11 cellular contexts compared by ENCODE assay signal in genomic region chr4:148834804-148835598, GRCh38.
DNase-seq lines count a peak whose midpoint lies in the region; ATAC-seq and FAIRE-seq lines count a peak whose summit lies in the region.
"Had no signal": no experiment of that assay in that cellular context is flagged by ENCODE, and none has a peak within 500 bp of the region (broad histone marks: within the 10 kb centered on the region; RNA-seq: fewer than 3 reads in every experiment).

No MANE protein-coding gene starts in this region.

- POLR2A ChIA-PET in activated CD8-positive, alpha-beta T cell treated with anti-CD3 and anti-CD28 coated beads, Interleukin-2, amount 10 ng/mL, durations not matched to agents 7 days and 5 days (lab: Charles Lee), result no interaction called here

- no peaks in the 10 kb centered on the region for H3K36me3 ChIP-seq in H7 (replicated peaks; ENCODE audit: control insufficient read depth, insufficient read depth, low read length)
- H3K36me3 ChIP-seq: SJSA1 had no signal

- H3K4me3 ChIP-seq in H7 (ENCODE audit: insufficient read depth, low read depth, low read length), result no peak overlapping the region
- H3K4me3 ChIP-seq: SJSA1 had no signal

- H3K4me3 Mint-ChIP-seq in activated CD8-positive, alpha-beta T cell treated with anti-CD3 and anti-CD28 coated beads, Interleukin-2, amount 10 ng/mL, durations not matched to agents 7 days and 5 days, result no peak overlapping the region
- H3K4me3 Mint-ChIP-seq: brain had no signal

- ATAC-seq in GM19452 (IDR thresholded peaks at IDR 0.05; ENCODE audit: unreplicated experiment), result peak; percentile 60
- peak; percentile 71 for ATAC-seq in sciatic nerve
- ATAC-seq in activated CD8-positive, alpha-beta T cell treated with anti-CD3 and anti-CD28 coated beads, Interleukin-2, amount 10 ng/mL, durations not matched to agents 7 days and 5 days, result no peak

- no peaks in the 10 kb centered on the region for H3K27me3 Mint-ChIP-seq in activated CD8-positive, alpha-beta T cell treated with anti-CD3 and anti-CD28 coated beads, Interleukin-2, amount 10 ng/mL, durations not matched to agents 7 days and 5 days (ENCODE audit: low read depth)

- no peaks in the 10 kb centered on the region for H3K27me3 ChIP-seq in H7 (ENCODE audit: control insufficient read depth, insufficient read depth, low read length)
- H3K27me3 ChIP-seq: SJSA1 had no signal

- no peaks in the 10 kb centered on the region for H3K36me3 Mint-ChIP-seq in activated CD8-positive, alpha-beta T cell treated with anti-CD3 and anti-CD28 coated beads, Interleukin-2, amount 10 ng/mL, durations not matched to agents 7 days and 5 days (ENCODE audit: low read depth)
- H3K36me3 Mint-ChIP-seq: brain had no signal

- H3K27ac Mint-ChIP-seq in activated CD8-positive, alpha-beta T cell treated with anti-CD3 and anti-CD28 coated beads, Interleukin-2, amount 10 ng/mL, durations not matched to agents 7 days and 5 days, result no peak overlapping the region

- DNase-seq in Kasumi-1 (lab: John Stamatoyannopoulos, UW) (peak; percentile 84), fibroblast of gingiva (ENCODE audit: low read depth) (peak; percentile 3), sciatic nerve (ENCODE audit: low spot score) (no peak), RCC 7860 (ENCODE audit: low spot score) (no peak), H7 (no peak)
- DNase-seq in activated CD8-positive, alpha-beta T cell treated with anti-CD3 and anti-CD28 coated beads, Interleukin-2, amount 10 ng/mL, durations not matched to agents 7 days and 5 days, result no peak
- DNase-seq in activated CD4-positive, alpha-beta T cell treated with anti-CD3 and anti-CD28 coated beads, Interleukin-2, amount 50 U/mL, for 48 hours, result no peak
- DNase-seq: HCEC 1CT had no signal

- no peak for FAIRE-seq in RCC 7860 (lab: Jason Lieb, UNC)

- CTCF ChIA-PET in activated CD8-positive, alpha-beta T cell treated with anti-CD3 and anti-CD28 coated beads, Interleukin-2, amount 10 ng/mL, durations not matched to agents 7 days and 5 days (lab: Charles Lee), result no interaction called here

- no peaks in the 10 kb centered on the region for H3K9me3 Mint-ChIP-seq in activated CD8-positive, alpha-beta T cell treated with anti-CD3 and anti-CD28 coated beads, Interleukin-2, amount 10 ng/mL, durations not matched to agents 7 days and 5 days (ENCODE audit: insufficient read depth)

- peaks cover 7% of the 10 kb centered on the region for H3K4me1 Mint-ChIP-seq in activated CD8-positive, alpha-beta T cell treated with anti-CD3 and anti-CD28 coated beads, Interleukin-2, amount 10 ng/mL, durations not matched to agents 7 days and 5 days (ENCODE audit: low read depth)

- intact Hi-C loops in sciatic nerve (cut with DNase I), result loop anchor here (1.0 kb wide), 1 partner anchor 9 kb away; no protein-coding TSS in a partner anchor

Comparison
In these comparisons a context has a peak if more than half of its experiments do, and no peak if none do; other contexts are left out.
1. DNase-seq: peak in Kasumi-1 (2 of 2) and fibroblast of gingiva (single experiment); none in sciatic nerve (single experiment), RCC 7860 (single experiment), activated CD8-positive, alpha-beta T cell treated with anti-CD3 and anti-CD28 coated beads, Interleukin-2, amount 10 ng/mL, durations not matched to agents 7 days and 5 days (single experiment), H7 (single experiment) and activated CD4-positive, alpha-beta T cell treated with anti-CD3 and anti-CD28 coated beads, Interleukin-2, amount 50 U/mL, for 48 hours (0 of 2).